Comparison of ENCODE assay signal across 8 cellular contexts in the genomic region with DNA sequence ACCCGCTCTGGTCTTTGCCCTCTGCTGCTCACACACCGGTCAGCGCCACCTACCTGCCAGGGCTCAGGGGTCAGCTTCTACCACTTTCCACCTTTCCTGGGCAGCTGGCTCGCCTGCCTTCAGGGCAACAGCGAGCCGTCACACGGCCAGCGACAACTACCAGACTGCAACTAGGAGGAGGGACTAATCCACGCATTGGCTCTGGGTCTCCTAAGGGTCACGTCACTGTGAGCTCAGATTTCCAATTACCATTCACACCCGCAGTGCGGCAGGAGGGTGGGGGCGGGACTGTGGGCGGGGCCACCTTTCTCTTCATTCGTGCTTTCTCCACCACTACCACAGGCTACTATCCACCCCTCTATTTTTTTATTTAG. TPM values are rescaled to one million over a fixed set of nuclear protein-coding genes. Genes with fewer than 3 reads are reported as not detected.
DNase-seq lines count a peak whose midpoint lies in the region; ATAC-seq, FAIRE-seq and TF ChIP-seq lines count a peak whose summit lies in the region.

A gene (minus strand): TSS at position 172 of the 374 bp plus-strand sequence. CDS start 1,712 bp downstream, outside the sequence.

- peak within 1 kb of the TSS; percentile 27 for H3K27ac Mint-ChIP-seq in Calu3 (ENCODE audit: unreplicated experiment)
- peak within 1 kb of the TSS; percentile 94 for H3K27ac Mint-ChIP-seq in T-helper 2 cell treated with Interferon-gamma antibody and Interleukin-4, amounts not matched to agents 5 μg/mL and 100 μg/mL, for 36 hours

- H4K20me1 ChIP-seq in Karpas-422 (ENCODE audit: insufficient read depth, low read depth, low read length), result no peaks in the 10 kb centered on the region
- H4K20me1 ChIP-seq in keratinocyte (ENCODE audit: control insufficient read depth, extremely low read depth, insufficient read depth, low read length), result no peaks in the 10 kb centered on the region

- H3K36me3 Mint-ChIP-seq in Calu3 (ENCODE audit: insufficient read depth, unreplicated experiment), result peaks cover 17% of the 10 kb centered on the region
- no peaks in the 10 kb centered on the region for H3K36me3 Mint-ChIP-seq in T-helper 2 cell treated with Interferon-gamma antibody and Interleukin-4, amounts not matched to agents 5 μg/mL and 100 μg/mL, for 36 hours (ENCODE audit: low read depth)

- dilution Hi-C loops in keratinocyte (cut with MboI; ENCODE audit: extremely low pct_ligation_motif_present, low sequenced_read_pairs), result no loop called here

- H3K9me2 ChIP-seq in Karpas-422 (replicated peaks; ENCODE audit: insufficient read depth, low read length), result no peaks in the 10 kb centered on the region

- H3K4me1 ChIP-seq in Karpas-422 (ENCODE audit: low read length), result peaks cover 3% of the 10 kb centered on the region
- no peaks in the 10 kb centered on the region for H3K4me1 ChIP-seq in keratinocyte (ENCODE audit: control insufficient read depth, extremely low read depth, insufficient read depth, low read length)

- H3K4me2 ChIP-seq in Karpas-422 (ENCODE audit: low read depth, low read length, poor library complexity, severe bottlenecking) (peak within 1 kb of the TSS; percentile 74), keratinocyte (ENCODE audit: control insufficient read depth, extremely low read depth, insufficient read depth, low read depth, low read length) (peak within 1 kb of the TSS; percentile 61)

- peak; percentile 53 for DNase-seq in Calu3
- DNase-seq in Karpas-422, result peak; percentile 90
- peak; percentile 24 for DNase-seq in T-helper 2 cell treated with Interferon-gamma antibody and Interleukin-4, amounts not matched to agents 5 μg/mL and 100 μg/mL, for 36 hours (ENCODE audit: low spot score)
- peak; percentile 21 to 79 for DNase-seq in T47D (ENCODE audit: low read depth in 1 of 2, low spot score in 1 of 2)
- DNase-seq in keratinocyte (ENCODE audit: low read depth, low spot score), result no peak
- peak; percentile 26 to 51 for DNase-seq in stimulated activated CD4-positive, alpha-beta T cell treated with anti-CD3 and anti-CD28 coated beads, Interleukin-1b, Interleukin-23, amount 100 ng/mL, for 4 hours (ENCODE audit: low read depth in 2 of 2)
- no peak for DNase-seq in COLO668 (lab: John Stamatoyannopoulos, UW; ENCODE audit: unreplicated experiment)

- H3K9ac ChIP-seq in Karpas-422 (ENCODE audit: low read length) (peak within 1 kb of the TSS; percentile 63), keratinocyte (ENCODE audit: control insufficient read depth, extremely low read depth, insufficient read depth, low read length) (no peak within 1 kb of the TSS)

- no peak for TF ChIP-seq CTCF in Calu3 (IDR thresholded peaks at IDR 0.05; ENCODE audit: unreplicated experiment)
- TF ChIP-seq CTCF in keratinocyte (optimal IDR thresholded peaks at IDR 0.05 in 1 of 3, IDR thresholded peaks at IDR 0.05 in 1 of 3, conservative IDR thresholded peaks at IDR 0.05 in 1 of 3; ENCODE audit: extremely low read depth in 1 of 3, insufficient read depth in 2 of 3, low read length in 3 of 3), result no peak

- H3K27me3 Mint-ChIP-seq in Calu3 (ENCODE audit: unreplicated experiment), result peaks cover 15% of the 10 kb centered on the region
- peaks cover 2% of the 10 kb centered on the region for H3K27me3 Mint-ChIP-seq in T-helper 2 cell treated with Interferon-gamma antibody and Interleukin-4, amounts not matched to agents 5 μg/mL and 100 μg/mL, for 36 hours (ENCODE audit: low read depth)

- intact Hi-C loops in Calu3 (cut with micrococcal nuclease; ENCODE audit: unreplicated experiment), result no loop called here

- no peaks in the 10 kb centered on the region for H3K9me3 Mint-ChIP-seq in Calu3 (ENCODE audit: low read depth, unreplicated experiment)
- H3K9me3 Mint-ChIP-seq in T-helper 2 cell treated with Interferon-gamma antibody and Interleukin-4, amounts not matched to agents 5 μg/mL and 100 μg/mL, for 36 hours, result no peaks in the 10 kb centered on the region

- peak; percentile 96 for ATAC-seq in GM21529 (IDR thresholded peaks at IDR 0.05; ENCODE audit: unreplicated experiment)

- in situ Hi-C loops in T47D (cut with HindIII; ENCODE audit: low pct_unique_long_range_greater_than_20kb, low sequenced_read_pairs), result no loop called here

- peak within 1 kb of the TSS; percentile 51 for H2AFZ ChIP-seq in Karpas-422 (ENCODE audit: low read length)
- peak within 1 kb of the TSS; percentile 24 for H2AFZ ChIP-seq in keratinocyte (ENCODE audit: control insufficient read depth, low read length)

- no peak for FAIRE-seq in keratinocyte (lab: Jason Lieb, UNC)

- H3K4me3 Mint-ChIP-seq in Calu3 (ENCODE audit: low read depth, unreplicated experiment), result peak within 1 kb of the TSS; percentile 91
- H3K4me3 Mint-ChIP-seq in T-helper 2 cell treated with Interferon-gamma antibody and Interleukin-4, amounts not matched to agents 5 μg/mL and 100 μg/mL, for 36 hours, result peak within 1 kb of the TSS; percentile 94

- H3K4me3 ChIP-seq in Karpas-422 (ENCODE audit: low read length), result peak within 1 kb of the TSS; percentile 69
- H3K4me3 ChIP-seq in keratinocyte (ENCODE audit: control insufficient read depth in 2 of 3, extremely low read depth in 1 of 3, insufficient read depth in 2 of 3, low read depth in 1 of 3, low read length in 3 of 3), result peak within 1 kb of the TSS; percentile 22 to 37 (median 31)

- no TSS peak for BruUV-seq in Calu3 (replicated peaks; lab: Mats Ljungman, UMichigan)

- CTCF ChIA-PET in Calu3 (lab: Charles Lee), result interaction anchor here (0.5 to 0.6 kb wide), 2 partner anchors 94 to 735 kb away, joined by 3 to 7 read pairs; no protein-coding TSS in a partner anchor

- peaks cover 21% of the 10 kb centered on the region for H3K4me1 Mint-ChIP-seq in Calu3 (ENCODE audit: low read depth, unreplicated experiment)
- H3K4me1 Mint-ChIP-seq in T-helper 2 cell treated with Interferon-gamma antibody and Interleukin-4, amounts not matched to agents 5 μg/mL and 100 μg/mL, for 36 hours (ENCODE audit: low read depth), result peaks cover 9% of the 10 kb centered on the region

- no peaks in the 10 kb centered on the region for H3K9me1 ChIP-seq in keratinocyte (ENCODE audit: control insufficient read depth, extremely low read depth, insufficient read depth, low read length)

- H3K79me2 ChIP-seq in Karpas-422 (ENCODE audit: low read length) (no peaks in the 10 kb centered on the region), keratinocyte (ENCODE audit: control insufficient read depth, insufficient read depth, low read length) (no peaks in the 10 kb centered on the region)

- H3K36me3 ChIP-seq in Karpas-422 (ENCODE audit: insufficient read depth, low read length), result no peaks in the 10 kb centered on the region
- no peaks in the 10 kb centered on the region for H3K36me3 ChIP-seq in keratinocyte (ENCODE audit: control insufficient read depth in 2 of 2, extremely low read depth in 1 of 2, insufficient read depth in 2 of 2, low read length in 2 of 2)

- H3K27ac ChIP-seq in Karpas-422 (ENCODE audit: low read length) (no peak within 1 kb of the TSS), keratinocyte (ENCODE audit: control insufficient read depth, insufficient read depth, low read length) (no peak within 1 kb of the TSS)

- H3K27me3 ChIP-seq in Karpas-422 (ENCODE audit: low read length) (no peaks in the 10 kb centered on the region), keratinocyte (ENCODE audit: control insufficient read depth, extremely low read depth, insufficient read depth, low read length) (peaks cover 4% of the 10 kb centered on the region)

- H3K9me3 ChIP-seq in Karpas-422 (ENCODE audit: low read length) (no peaks in the 10 kb centered on the region), keratinocyte (ENCODE audit: control insufficient read depth, low read depth, low read length) (no peaks in the 10 kb centered on the region)

RNA-seq across cellular contexts. Expression of the gene that starts here (rescaled TPM):
- total RNA-seq in Calu3 (2022), result 3.9 and 4.8 TPM in 2 replicates
- total RNA-seq in Karpas-422 (2014; rRNA removed; shearing (Covaris generic); ENCODE audit: low replicate concordance), result 8.4 and 10.2 TPM in 2 replicates
- polyA plus RNA-seq in keratinocyte, result 0.58 to 1.8 TPM (median 1.5 TPM) in 3 replicates
- 0.32 TPM for polyA plus RNA-seq in keratinocyte (2011; ENCODE audit: low read depth)
- polyA plus RNA-seq in keratinocyte (2011; cell fraction: cytosol; rRNA removed), result 0.99 and 1.2 TPM in 2 replicates
- polyA plus RNA-seq in keratinocyte (2011; cell fraction: nucleus; rRNA removed), result 0.41 and 0.63 TPM in 2 replicates
- polyA plus RNA-seq in keratinocyte (2012; ENCODE audit: low replicate concordance), result 0.48 and 1.6 TPM in 2 replicates
- not detected in 3 replicates for polyA minus RNA-seq in keratinocyte
- not detected for polyA minus RNA-seq in keratinocyte (2011; cell fraction: cytosol; rRNA and poly(A)+ RNA removed)
- polyA minus RNA-seq in keratinocyte (2011; cell fraction: nucleus; rRNA and poly(A)+ RNA removed), result not detected in 2 replicates

Comparison
In these comparisons a context has a peak if more than half of its experiments do, and no peak if none do; other contexts are left out.
1. DNase-seq: peak in Calu3 (single experiment), Karpas-422 (single experiment), T-helper 2 cell treated with Interferon-gamma antibody and Interleukin-4, amounts not matched to agents 5 μg/mL and 100 μg/mL, for 36 hours (single experiment), T47D (2 of 2) and stimulated activated CD4-positive, alpha-beta T cell treated with anti-CD3 and anti-CD28 coated beads, Interleukin-1b, Interleukin-23, amount 100 ng/mL, for 4 hours (2 of 2); none in keratinocyte (single experiment) and COLO668 (single experiment).